36 cellular contexts compared by ENCODE assay signal in genomic region chr4:149746281-149746680, GRCh38.
"Had no signal": no experiment of that assay in that cellular context is flagged by ENCODE, and none has a peak within 500 bp of the region (broad histone marks: within the 10 kb centered on the region; RNA-seq: fewer than 3 reads in every experiment).

No MANE protein-coding gene starts in this region.

- H3K27ac ChIP-seq: adrenal gland, ascending aorta, body of pancreas, brain microvascular endothelial cell, breast epithelium, cardiac muscle cell had no signal

- H3K36me3 Mint-ChIP-seq: activated naive CD4-positive, alpha-beta T cell treated with anti-CD3 and anti-CD28 coated beads, Interleukin-2, amount 10 ng/mL, durations not matched to agents 7 days and 5 days; activated naive CD4-positive, alpha-beta T cell treated with anti-CD3 and anti-CD28 coated beads, Interleukin-2, amount 50 U/mL, for 24 hours; activated naive CD4-positive, alpha-beta T cell treated with anti-CD3 and anti-CD28 coated beads, Interleukin-2, amount 50 U/mL, for 72 hours; activated naive CD8-positive, alpha-beta T cell; activated naive CD8-positive, alpha-beta T cell treated with anti-CD3 and anti-CD28 coated beads for 36 hours; activated naive CD8-positive, alpha-beta T cell treated with anti-CD3 and anti-CD28 coated beads, Interleukin-2, amount 10 ng/mL, durations not matched to agents 7 days and 5 days; brain had no signal

- DNase-seq: activated effector memory CD4-positive, alpha-beta T cell treated with anti-CD3 and anti-CD28 coated beads, Interleukin-2, amount 50 U/mL, for 16 hours; activated effector memory CD4-positive, alpha-beta T cell treated with Interleukin-2 at 50 U/mL for 16 hours; activated gamma-delta T cell; activated gamma-delta T cell treated with Interleukin-2 at 50 U/mL for 16 hours; activated naive CD4-positive, alpha-beta T cell treated with anti-CD3 and anti-CD28 coated beads for 36 hours; activated naive CD4-positive, alpha-beta T cell treated with anti-CD3 and anti-CD28 coated beads, Interleukin-2, amount 10 ng/mL, durations not matched to agents 7 days and 5 days; activated naive CD4-positive, alpha-beta T cell treated with anti-CD3 and anti-CD28 coated beads, Interleukin-2, amount 50 U/mL, for 16 hours; activated naive CD4-positive, alpha-beta T cell treated with Interleukin-2 at 50 U/mL for 16 hours; activated naive CD8-positive, alpha-beta T cell treated with anti-CD3 and anti-CD28 coated beads for 36 hours; activated naive CD8-positive, alpha-beta T cell treated with anti-CD3 and anti-CD28 coated beads, Interleukin-2, amount 10 ng/mL, durations not matched to agents 7 days and 5 days; activated naive CD8-positive, alpha-beta T cell treated with anti-CD3 and anti-CD28 coated beads, Interleukin-2, amount 50 U/mL, for 24 hours; activated T-cell treated with anti-CD3 and anti-CD28 coated beads, Interleukin-2, amount 50 U/mL, for 24 hours; activated T-cell treated with anti-CD3 and anti-CD28 coated beads, Interleukin-2, amount 50 U/mL, for 4 hours; activated T-cell treated with anti-CD3 and anti-CD28 coated beads, Interleukin-2, amount 50 U/mL, for 48 hours; activated T-cell treated with anti-CD3 and anti-CD28 coated beads, Interleukin-2, amount 50 U/mL, for 72 hours; adrenal gland; amniotic stem cell; amygdala; anterior cingulate cortex; aorta; body of pancreas; brain microvascular endothelial cell; caudate nucleus; central memory CD4-positive, alpha-beta T cell; cerebellar nuclear complex had no signal

- H3K36me3 ChIP-seq: adrenal gland, ascending aorta, brain microvascular endothelial cell, breast epithelium, cardiac muscle cell had no signal

- H3K4me1 Mint-ChIP-seq: activated naive CD4-positive, alpha-beta T cell treated with anti-CD3 and anti-CD28 coated beads, Interleukin-2, amount 10 ng/mL, durations not matched to agents 7 days and 5 days; activated naive CD4-positive, alpha-beta T cell treated with anti-CD3 and anti-CD28 coated beads, Interleukin-2, amount 50 U/mL, for 24 hours; activated naive CD8-positive, alpha-beta T cell treated with anti-CD3 and anti-CD28 coated beads for 36 hours; activated naive CD8-positive, alpha-beta T cell treated with anti-CD3 and anti-CD28 coated beads, Interleukin-2, amount 10 ng/mL, durations not matched to agents 7 days and 5 days; activated naive CD8-positive, alpha-beta T cell treated with anti-CD3 and anti-CD28 coated beads, Interleukin-2, amount 50 U/mL, for 24 hours; activated T-helper 17 cell treated with anti-CD3 and anti-CD28 coated beads, Interleukin-2, amount 50 U/mL, for 72 hours; brain; central memory CD8-positive, alpha-beta T cell had no signal

- H3K27ac Mint-ChIP-seq: activated naive CD4-positive, alpha-beta T cell treated with anti-CD3 and anti-CD28 coated beads for 36 hours; activated naive CD4-positive, alpha-beta T cell treated with anti-CD3 and anti-CD28 coated beads, Interleukin-2, amount 10 ng/mL, durations not matched to agents 7 days and 5 days; activated naive CD4-positive, alpha-beta T cell treated with anti-CD3 and anti-CD28 coated beads, Interleukin-2, amount 50 U/mL, for 24 hours; activated naive CD4-positive, alpha-beta T cell treated with anti-CD3 and anti-CD28 coated beads, Interleukin-2, amount 50 U/mL, for 72 hours; activated naive CD8-positive, alpha-beta T cell; activated naive CD8-positive, alpha-beta T cell treated with anti-CD3 and anti-CD28 coated beads for 36 hours; activated naive CD8-positive, alpha-beta T cell treated with anti-CD3 and anti-CD28 coated beads, Interleukin-2, amount 10 ng/mL, durations not matched to agents 7 days and 5 days; activated naive CD8-positive, alpha-beta T cell treated with anti-CD3 and anti-CD28 coated beads, Interleukin-2, amount 50 U/mL, for 24 hours; activated T-cell treated with anti-CD3 and anti-CD28 coated beads, Interleukin-2, amount 50 U/mL, for 24 hours; activated T-cell treated with anti-CD3 and anti-CD28 coated beads, Interleukin-2, amount 50 U/mL, for 72 hours; activated T-helper 1 cell treated with anti-CD3 and anti-CD28 coated beads, Interleukin-12 subunit alpha, Interleukin-12 subunit beta, Interleukin-2, Interleukin-4 antibody, amounts not matched to agents 30 ng/mL and 10 ng/mL and 1 ng/mL, durations not matched to agents 14 hours and 24 hours and 36 hours; activated T-helper 17 cell treated with anti-CD3 and anti-CD28 coated beads, Interleukin-2, amount 50 U/mL, for 72 hours; activated T-helper 2 cell treated with anti-CD3 and anti-CD28 coated beads, Interferon-gamma antibody, Interleukin-2, Interleukin-4, amounts not matched to agents 10 μg/mL and 5 μg/mL and 100 μg/mL, durations not matched to agents 14 hours and 24 hours and 36 hours; brain had no signal

- H3K4me1 ChIP-seq: adrenal gland, ascending aorta, body of pancreas, breast epithelium had no signal

- H3K9me3 ChIP-seq: adrenal gland, ascending aorta, body of pancreas, breast epithelium had no signal

- H3K4me3 Mint-ChIP-seq: activated naive CD4-positive, alpha-beta T cell treated with anti-CD3 and anti-CD28 coated beads for 36 hours; activated naive CD4-positive, alpha-beta T cell treated with anti-CD3 and anti-CD28 coated beads, Interleukin-2, amount 10 ng/mL, durations not matched to agents 7 days and 5 days; activated naive CD4-positive, alpha-beta T cell treated with anti-CD3 and anti-CD28 coated beads, Interleukin-2, amount 50 U/mL, for 24 hours; activated naive CD8-positive, alpha-beta T cell; activated naive CD8-positive, alpha-beta T cell treated with anti-CD3 and anti-CD28 coated beads for 36 hours; activated naive CD8-positive, alpha-beta T cell treated with anti-CD3 and anti-CD28 coated beads, Interleukin-2, amount 10 ng/mL, durations not matched to agents 7 days and 5 days; activated naive CD8-positive, alpha-beta T cell treated with anti-CD3 and anti-CD28 coated beads, Interleukin-2, amount 50 U/mL, for 24 hours; activated T-cell treated with anti-CD3 and anti-CD28 coated beads, Interleukin-2, amount 50 U/mL, for 24 hours; activated T-cell treated with anti-CD3 and anti-CD28 coated beads, Interleukin-2, amount 50 U/mL, for 4 hours; activated T-cell treated with anti-CD3 and anti-CD28 coated beads, Interleukin-2, amount 50 U/mL, for 72 hours; activated T-helper 1 cell treated with anti-CD3 and anti-CD28 coated beads, Interleukin-12 subunit alpha, Interleukin-12 subunit beta, Interleukin-2, Interleukin-4 antibody, amounts not matched to agents 30 ng/mL and 10 ng/mL and 1 ng/mL, durations not matched to agents 14 hours and 24 hours and 36 hours; activated T-helper 17 cell treated with anti-CD3 and anti-CD28 coated beads, Interleukin-2, amount 50 U/mL, for 72 hours; brain; central memory CD8-positive, alpha-beta T cell had no signal

- H3K27me3 Mint-ChIP-seq: activated naive CD4-positive, alpha-beta T cell treated with anti-CD3 and anti-CD28 coated beads, Interleukin-2, amount 10 ng/mL, durations not matched to agents 7 days and 5 days; activated naive CD4-positive, alpha-beta T cell treated with anti-CD3 and anti-CD28 coated beads, Interleukin-2, amount 50 U/mL, for 24 hours; activated naive CD8-positive, alpha-beta T cell; activated naive CD8-positive, alpha-beta T cell treated with anti-CD3 and anti-CD28 coated beads for 36 hours; activated naive CD8-positive, alpha-beta T cell treated with anti-CD3 and anti-CD28 coated beads, Interleukin-2, amount 50 U/mL, for 24 hours; activated T-cell treated with anti-CD3 and anti-CD28 coated beads, Interleukin-2, amount 50 U/mL, for 24 hours; activated T-helper 17 cell treated with anti-CD3 and anti-CD28 coated beads, Interleukin-2, amount 50 U/mL, for 72 hours; brain; central memory CD8-positive, alpha-beta T cell had no signal

- H3K9me3 Mint-ChIP-seq: activated naive CD4-positive, alpha-beta T cell treated with anti-CD3 and anti-CD28 coated beads for 36 hours; activated naive CD4-positive, alpha-beta T cell treated with anti-CD3 and anti-CD28 coated beads, Interleukin-2, amount 10 ng/mL, durations not matched to agents 7 days and 5 days; activated naive CD4-positive, alpha-beta T cell treated with anti-CD3 and anti-CD28 coated beads, Interleukin-2, amount 50 U/mL, for 24 hours; activated naive CD4-positive, alpha-beta T cell treated with anti-CD3 and anti-CD28 coated beads, Interleukin-2, amount 50 U/mL, for 72 hours; activated naive CD8-positive, alpha-beta T cell treated with anti-CD3 and anti-CD28 coated beads for 36 hours; activated naive CD8-positive, alpha-beta T cell treated with anti-CD3 and anti-CD28 coated beads, Interleukin-2, amount 50 U/mL, for 24 hours; activated T-cell treated with anti-CD3 and anti-CD28 coated beads, Interleukin-2, amount 50 U/mL, for 24 hours; activated T-cell treated with anti-CD3 and anti-CD28 coated beads, Interleukin-2, amount 50 U/mL, for 4 hours; activated T-cell treated with anti-CD3 and anti-CD28 coated beads, Interleukin-2, amount 50 U/mL, for 72 hours; activated T-helper 1 cell treated with anti-CD3 and anti-CD28 coated beads, Interleukin-12 subunit alpha, Interleukin-12 subunit beta, Interleukin-2, Interleukin-4 antibody, amounts not matched to agents 30 ng/mL and 10 ng/mL and 1 ng/mL, durations not matched to agents 14 hours and 24 hours and 36 hours; activated T-helper 17 cell treated with anti-CD3 and anti-CD28 coated beads, Interleukin-2, amount 50 U/mL, for 72 hours; activated T-helper 2 cell treated with anti-CD3 and anti-CD28 coated beads, Interferon-gamma antibody, Interleukin-2, Interleukin-4, amounts not matched to agents 10 μg/mL and 5 μg/mL and 100 μg/mL, durations not matched to agents 14 hours and 24 hours and 36 hours; brain had no signal

- H3K27me3 ChIP-seq: adrenal gland, ascending aorta, body of pancreas, brain microvascular endothelial cell, breast epithelium, cardiac muscle cell had no signal

- ATAC-seq: activated naive CD4-positive, alpha-beta T cell treated with anti-CD3 and anti-CD28 coated beads, Interleukin-2, amount 50 U/mL, for 72 hours; activated naive CD8-positive, alpha-beta T cell treated with anti-CD3 and anti-CD28 coated beads, Interleukin-2, amount 50 U/mL, for 24 hours; activated T-cell treated with anti-CD3 and anti-CD28 coated beads, Interleukin-2, amount 50 U/mL, for 4 hours; activated T-cell treated with anti-CD3 and anti-CD28 coated beads, Interleukin-2, amount 50 U/mL, for 72 hours; activated T-helper 17 cell treated with anti-CD3 and anti-CD28 coated beads, Interleukin-2, amount 50 U/mL, for 72 hours; body of pancreas had no signal

- H3K4me3 ChIP-seq: adrenal gland, ascending aorta, body of pancreas, breast epithelium, cardiac muscle cell had no signal
